ENCODE assay signal across 18 cellular contexts in the genomic region with DNA sequence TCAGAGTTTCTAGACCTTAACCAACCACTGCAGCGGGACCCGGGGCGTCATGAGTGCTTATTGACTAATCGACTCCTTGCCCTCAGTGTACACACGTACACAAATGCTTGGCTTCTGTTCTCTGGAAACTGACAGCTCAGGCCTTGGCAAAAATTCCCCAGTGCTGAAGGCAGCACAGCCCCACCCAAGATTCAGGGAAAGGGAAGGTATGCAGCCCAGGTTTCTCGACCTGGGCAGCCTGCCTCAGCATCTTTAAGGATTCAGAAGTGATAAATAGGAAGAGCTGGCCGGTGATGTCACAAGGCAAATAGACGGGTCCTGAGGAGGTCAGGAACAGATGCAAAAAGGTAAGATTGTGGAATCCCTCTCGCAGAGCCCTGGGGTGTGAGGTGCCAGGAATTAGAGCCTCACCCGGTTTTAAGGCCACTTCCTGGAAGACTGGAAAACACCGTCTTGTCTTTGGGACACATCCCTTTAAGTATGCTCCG. TPM values are rescaled to one million over a fixed set of nuclear protein-coding genes. Genes with fewer than 3 reads are reported as not detected.
DNase-seq lines count a peak whose midpoint lies in the region; FAIRE-seq and TF ChIP-seq lines count a peak whose summit lies in the region.
"Had no signal": no experiment of that assay in that cellular context is flagged by ENCODE, and none has a peak within 500 bp of the region (broad histone marks: within the 10 kb centered on the region; RNA-seq: fewer than 3 reads in every experiment).

No MANE protein-coding gene starts in this region.

- H3K27ac Mint-ChIP-seq in astrocyte (ENCODE audit: unreplicated experiment), result peak overlapping the region; percentile 79
- H3K27ac Mint-ChIP-seq: activated CD4-positive, alpha-beta memory T cell treated with anti-CD3 and anti-CD28 coated beads, Interleukin-2, amount 10 ng/mL, durations not matched to agents 7 days and 5 days; activated T-helper 1 cell treated with anti-CD3 and anti-CD28 coated beads, Interleukin-12 subunit alpha, Interleukin-12 subunit beta, Interleukin-2, Interleukin-4 antibody, amounts not matched to agents 30 ng/mL and 10 ng/mL and 1 ng/mL, durations not matched to agents 14 hours and 24 hours and 36 hours had no signal

- H3K4me3 Mint-ChIP-seq in astrocyte (ENCODE audit: unreplicated experiment), result no peak overlapping the region
- H3K4me3 Mint-ChIP-seq: activated CD4-positive, alpha-beta memory T cell treated with anti-CD3 and anti-CD28 coated beads, Interleukin-2, amount 10 ng/mL, durations not matched to agents 7 days and 5 days; activated T-helper 1 cell treated with anti-CD3 and anti-CD28 coated beads, Interleukin-12 subunit alpha, Interleukin-12 subunit beta, Interleukin-2, Interleukin-4 antibody, amounts not matched to agents 30 ng/mL and 10 ng/mL and 1 ng/mL, durations not matched to agents 14 hours and 24 hours and 36 hours had no signal

- peaks cover 17% of the 10 kb centered on the region for H3K4me1 Mint-ChIP-seq in astrocyte (ENCODE audit: low read depth, unreplicated experiment)
- H3K4me1 Mint-ChIP-seq: activated CD4-positive, alpha-beta memory T cell treated with anti-CD3 and anti-CD28 coated beads, Interleukin-2, amount 10 ng/mL, durations not matched to agents 7 days and 5 days had no signal

- no peak for TF ChIP-seq POLR2A in prostate gland (IDR thresholded peaks at IDR 0.05)

- no peaks in the 10 kb centered on the region for H3K79me2 ChIP-seq in astrocyte (ENCODE audit: insufficient read depth, low read length)

- FAIRE-seq in astrocyte (lab: Jason Lieb, UNC), result no peak
- FAIRE-seq: colon, kidney, urothelium cell line had no signal

- H3K36me3 ChIP-seq in astrocyte (ENCODE audit: insufficient read depth, low read length), result no peaks in the 10 kb centered on the region
- no peaks in the 10 kb centered on the region for H3K36me3 ChIP-seq in prostate gland
- H3K36me3 ChIP-seq: right atrium auricular region had no signal

- TF ChIP-seq CTCF in astrocyte (IDR thresholded peaks at IDR 0.05; ENCODE audit: insufficient read depth, low read depth, low read length) (no peak), prostate gland (IDR thresholded peaks at IDR 0.05) (no peak)

- 22% methylated on average over 12 of the region's 12 CpGs for WGBS in prostate gland

- no peaks in the 10 kb centered on the region for H3K27me3 Mint-ChIP-seq in astrocyte (ENCODE audit: low read depth, unreplicated experiment)

- H3K9me3 ChIP-seq in astrocyte (ENCODE audit: insufficient read depth, low read depth, low read length) (no peaks in the 10 kb centered on the region), prostate gland (no peaks in the 10 kb centered on the region)
- H3K9me3 ChIP-seq: right atrium auricular region had no signal

- no peaks in the 10 kb centered on the region for H4K20me1 ChIP-seq in astrocyte (ENCODE audit: insufficient read depth, low read length)

- no peak overlapping the region for H3K9ac ChIP-seq in astrocyte (ENCODE audit: low read length)

- H3K4me2 ChIP-seq in astrocyte (ENCODE audit: low read length), result peak overlapping the region; percentile 21

- H3K9me3 Mint-ChIP-seq in astrocyte (ENCODE audit: unreplicated experiment), result no peaks in the 10 kb centered on the region
- H3K9me3 Mint-ChIP-seq: activated CD4-positive, alpha-beta memory T cell treated with anti-CD3 and anti-CD28 coated beads, Interleukin-2, amount 10 ng/mL, durations not matched to agents 7 days and 5 days; activated T-helper 1 cell treated with anti-CD3 and anti-CD28 coated beads, Interleukin-12 subunit alpha, Interleukin-12 subunit beta, Interleukin-2, Interleukin-4 antibody, amounts not matched to agents 30 ng/mL and 10 ng/mL and 1 ng/mL, durations not matched to agents 14 hours and 24 hours and 36 hours had no signal

- H3K4me1 ChIP-seq in astrocyte (ENCODE audit: insufficient read depth, low read length), result peaks cover 11% of the 10 kb centered on the region
- no peaks in the 10 kb centered on the region for H3K4me1 ChIP-seq in prostate gland (replicated peaks)
- H3K4me1 ChIP-seq: right atrium auricular region had no signal

- H3K27ac ChIP-seq in astrocyte (ENCODE audit: low read depth, low read length) (no peak overlapping the region), prostate gland (peak overlapping the region in 1 of 2 donors; percentile 46)
- H3K27ac ChIP-seq: right atrium auricular region had no signal

- H2AFZ ChIP-seq in astrocyte (ENCODE audit: low read depth, low read length), result peak overlapping the region; percentile 49

- intact Hi-C loops in prostate gland (cut with DNase I), result no loop called here

- H3K4me3 ChIP-seq in astrocyte (ENCODE audit: insufficient read depth, low read depth, low read length) (no peak overlapping the region), prostate gland (no peak overlapping the region)
- H3K4me3 ChIP-seq: right atrium auricular region had no signal

- no peaks in the 10 kb centered on the region for H3K36me3 Mint-ChIP-seq in astrocyte (ENCODE audit: low read depth, unreplicated experiment)

- DNase-seq in EL (peak; percentile 5), astrocyte (ENCODE audit: low read depth) (peak; percentile 53), kidney tubule cell (ENCODE audit: low spot score) (peak; percentile 80), prostate gland (ENCODE audit: low spot score) (peak; percentile 37), activated gamma-delta T cell (lab: John Stamatoyannopoulos, UW) (no peak), NOMO-1 treated with dmso at 0.1 percent for 144 hours (lab: John Stamatoyannopoulos, UW; ENCODE audit: unreplicated experiment) (no peak)
- no peak for DNase-seq in activated effector memory CD4-positive, alpha-beta T cell treated with anti-CD3 and anti-CD28 coated beads, Interleukin-2, amount 50 U/mL, for 16 hours
- DNase-seq in stimulated activated CD4-positive, alpha-beta T cell treated with anti-CD3 and anti-CD28 coated beads, Interleukin-4, amount 100 ng/mL, for 1 hour, result no peak
- DNase-seq: activated CD4-positive, alpha-beta memory T cell treated with anti-CD3 and anti-CD28 coated beads, Interleukin-2, amount 10 ng/mL, durations not matched to agents 7 days and 5 days; amniotic stem cell; glutamatergic neuron; IMR-90; kidney; NCI-H748 treated with DMSO at 0.1 percent for 48 hours had no signal

- no peaks in the 10 kb centered on the region for H3K27me3 ChIP-seq in astrocyte (ENCODE audit: insufficient read depth, low read length)
- no peaks in the 10 kb centered on the region for H3K27me3 ChIP-seq in prostate gland (replicated peaks; ENCODE audit: insufficient read depth)
- H3K27me3 ChIP-seq: right atrium auricular region had no signal

RNA-seq across cellular contexts. Expression of a gene that starts 9.0 kb away (rescaled TPM):
- 13.2 and 14.1 TPM in 2 replicates for total RNA-seq in astrocyte
- 10 to 100 TPM; 30.0 to 98.5 TPM for total RNA-seq in prostate gland
- total RNA-seq: IMR-90 had no signal

Comparison
In these comparisons a context has a peak if more than half of its experiments do, and no peak if none do; other contexts are left out.
1. DNase-seq: peak in EL (single experiment), astrocyte (single experiment), kidney tubule cell (single experiment) and prostate gland (single experiment); none in activated effector memory CD4-positive, alpha-beta T cell treated with anti-CD3 and anti-CD28 coated beads, Interleukin-2, amount 50 U/mL, for 16 hours (single experiment), activated gamma-delta T cell (single experiment), NOMO-1 treated with dmso at 0.1 percent for 144 hours (single experiment) and stimulated activated CD4-positive, alpha-beta T cell treated with anti-CD3 and anti-CD28 coated beads, Interleukin-4, amount 100 ng/mL, for 1 hour (single experiment).